Comparison of ENCODE assay signal across 9 cellular contexts in genomic region chr2:27086722-27087446, GRCh38. TPM values are rescaled to one million over a fixed set of nuclear protein-coding genes. Genes with fewer than 3 reads are reported as not detected.
DNase-seq lines count a peak whose midpoint lies in the region; ATAC-seq, FAIRE-seq and TF ChIP-seq lines count a peak whose summit lies in the region.
"Had no signal": no experiment of that assay in that cellular context is flagged by ENCODE, and none has a peak within 500 bp of the region (broad histone marks: within the 10 kb centered on the region; RNA-seq: fewer than 3 reads in every experiment).

KHK (plus strand) TSS chr2:27086772; CDS start chr2:27087260, 488 bp downstream.

- peak within 1 kb of the TSS; percentile 99 for H2AFZ ChIP-seq in GM23338

- no peaks in the 10 kb centered on the region for H3K36me3 Mint-ChIP-seq in GM23338 (ENCODE audit: low read depth)
- H3K36me3 Mint-ChIP-seq in stimulated activated naive B cell treated with anti-CD40 and anti-IgM and Interleukin-4, amounts not matched to agents 10 μg/mL and 1 μg/mL and 100 μg/mL, for 72 hours = no peaks in the 10 kb centered on the region

- DNase-seq in NCI-H2227 (lab: John Stamatoyannopoulos, UW; ENCODE audit: unreplicated experiment) (peak; percentile 71), NCI-H2227 treated with DMSO at 0.1 percent for 48 hours (lab: John Stamatoyannopoulos, UW) (no peak), GM23338 (ENCODE audit: low spot score) (peak; percentile 71), NCI-H2196 treated with DMSO at 0.1 percent for 48 hours (lab: John Stamatoyannopoulos, UW; ENCODE audit: unreplicated experiment) (peak; percentile 36), astrocyte of the hippocampus (ENCODE audit: low read depth, low spot score) (peak; percentile 36), kidney (peak; percentile 89)
- no peak for DNase-seq in stimulated activated naive B cell treated with anti-CD40 and anti-IgM and Interleukin-4, amounts not matched to agents 10 μg/mL and 1 μg/mL and 100 μg/mL, for 72 hours

- peak within 1 kb of the TSS; percentile 8 to 34 for H3K9ac ChIP-seq in kidney (ENCODE audit: low read length in 2 of 2)

- H3K36me3 ChIP-seq in GM23338 (ENCODE audit: insufficient read depth) (no peaks in the 10 kb centered on the region), kidney (ENCODE audit: control insufficient read depth in 1 of 2, insufficient read depth in 2 of 2, low read length in 2 of 2) (no peaks in the 10 kb centered on the region)

- no peak within 1 kb of the TSS for H3K27ac Mint-ChIP-seq in GM23338
- peak within 1 kb of the TSS; percentile 86 for H3K27ac Mint-ChIP-seq in stimulated activated naive B cell treated with anti-CD40 and anti-IgM and Interleukin-4, amounts not matched to agents 10 μg/mL and 1 μg/mL and 100 μg/mL, for 72 hours

- peak within 1 kb of the TSS; percentile 82 for H3K4me3 Mint-ChIP-seq in GM23338
- peak within 1 kb of the TSS; percentile 89 to 92 for H3K4me3 Mint-ChIP-seq in stimulated activated naive B cell treated with anti-CD40 and anti-IgM and Interleukin-4, amounts not matched to agents 10 μg/mL and 1 μg/mL and 100 μg/mL, for 72 hours

- no peaks in the 10 kb centered on the region for H3K79me2 ChIP-seq in GM23338 (replicated peaks; ENCODE audit: insufficient read depth)

- H3K4me1 ChIP-seq in GM23338 (ENCODE audit: insufficient read depth) = peaks cover 10% of the 10 kb centered on the region
- peaks cover 5 to 7% of the 10 kb centered on the region in 2 donors for H3K4me1 ChIP-seq in kidney (ENCODE audit: control insufficient read depth in 1 of 2, insufficient read depth in 1 of 2, low read depth in 1 of 2, low read length in 2 of 2)

- H3K4me3 ChIP-seq in GM23338 (peak within 1 kb of the TSS; percentile 87), kidney (ENCODE audit: low read length in 2 of 2) (peak within 1 kb of the TSS; percentile 58 to 92)

- peak within 1 kb of the TSS; percentile 95 for H3K4me2 ChIP-seq in GM23338

- H4K20me1 ChIP-seq in GM23338 (replicated peaks; ENCODE audit: insufficient read depth) = no peaks in the 10 kb centered on the region; the same call in 1 of the 2 replicates

- ATAC-seq in GM23338 = peak; percentile 51
- ATAC-seq in stimulated activated naive B cell treated with anti-CD40 and anti-IgM and Interleukin-4, amounts not matched to agents 10 μg/mL and 1 μg/mL and 100 μg/mL, for 72 hours (replicated peaks) = peak; percentile 3 to 7
- ATAC-seq in HG03095 (IDR thresholded peaks at IDR 0.05; ENCODE audit: unreplicated experiment) = no peak

- peaks cover 16% of the 10 kb centered on the region for H3K27me3 ChIP-seq in GM23338 (ENCODE audit: insufficient read depth)

- peaks cover 8% of the 10 kb centered on the region; the same call in 1 of the 2 replicates for H3F3A ChIP-seq in GM23338 (replicated peaks; ENCODE audit: low read depth)

- H3K27me3 Mint-ChIP-seq in GM23338 (ENCODE audit: insufficient read depth, low read depth, poor library complexity) = peaks cover 25% of the 10 kb centered on the region
- no peaks in the 10 kb centered on the region for H3K27me3 Mint-ChIP-seq in stimulated activated naive B cell treated with anti-CD40 and anti-IgM and Interleukin-4, amounts not matched to agents 10 μg/mL and 1 μg/mL and 100 μg/mL, for 72 hours

- no peak for FAIRE-seq in kidney (lab: Jason Lieb, UNC)
- FAIRE-seq: islet of Langerhans had no signal

- no peaks in the 10 kb centered on the region for H3K9me2 ChIP-seq in GM23338 (ENCODE audit: insufficient read depth)

- H3K4me1 Mint-ChIP-seq in GM23338 = peaks cover 25% of the 10 kb centered on the region
- peaks cover 9 to 26% of the 10 kb centered on the region in 2 donors for H3K4me1 Mint-ChIP-seq in stimulated activated naive B cell treated with anti-CD40 and anti-IgM and Interleukin-4, amounts not matched to agents 10 μg/mL and 1 μg/mL and 100 μg/mL, for 72 hours

- H3K9me3 Mint-ChIP-seq in GM23338 = no peaks in the 10 kb centered on the region; the same call in 2 of the 3 replicates
- H3K9me3 Mint-ChIP-seq in stimulated activated naive B cell treated with anti-CD40 and anti-IgM and Interleukin-4, amounts not matched to agents 10 μg/mL and 1 μg/mL and 100 μg/mL, for 72 hours = no peaks in the 10 kb centered on the region

- TF ChIP-seq CTCF in GM23338 (conservative IDR thresholded peaks at IDR 0.05; ENCODE audit: low read depth in 2 of 2) = no peak
- TF ChIP-seq CTCF in kidney (IDR thresholded peaks at IDR 0.05; ENCODE audit: borderline replicate concordance, extremely low read depth, insufficient read depth) = no peak

- H3K9me3 ChIP-seq in kidney (ENCODE audit: control insufficient read depth in 1 of 2, low read length in 2 of 2) = no peaks in the 10 kb centered on the region

- intact Hi-C loops in kidney (cut with DNase I) = no loop called here

- H3K27ac ChIP-seq in GM23338 (ENCODE audit: low read depth) (no peak within 1 kb of the TSS), kidney (ENCODE audit: low read depth in 2 of 2, low read length in 2 of 2) (peak within 1 kb of the TSS; percentile 67 to 85)

TF ChIP-seq in GM23338, 12 proteins besides CTCF, POLR2A, EP300 and RAD21:
- TF ChIP-seq STAT1 (IDR thresholded peaks at IDR 0.05; ENCODE audit: unreplicated experiment) (no peak), POLR2AphosphoS5 (IDR thresholded peaks at IDR 0.05; ENCODE audit: low read depth) (peak; percentile 57)

RNA-seq across cellular contexts. Expression of gene KHK, which starts in this region (rescaled TPM):
- total RNA-seq in GM23338 (2014; rRNA removed; shearing (Covaris generic)) = 8.8 and 9.7 TPM in 2 replicates
- polyA plus RNA-seq in GM23338 (2016; fragmentation: Nextera tagmentation; extraction: Ambion mirVana) (8.4 and 9.7 TPM in 2 replicates), kidney (ENCODE audit: insufficient read depth, low read depth, low replicate concordance) (538 TPM)
- total RNA-seq in kidney = 18.7 TPM

Comparison
In these comparisons a context has a peak if more than half of its experiments do, and no peak if none do; other contexts are left out.
1. RNA of gene KHK (polyA plus RNA-seq): 538 TPM in kidney (single experiment); 8.4 to 9.7 TPM in GM23338; every median in the first group is over 10 times any median in the second.
2. DNase-seq: peak in NCI-H2227 (single experiment), GM23338 (single experiment), NCI-H2196 treated with DMSO at 0.1 percent for 48 hours (single experiment), astrocyte of the hippocampus (single experiment) and kidney (single experiment); none in NCI-H2227 treated with DMSO at 0.1 percent for 48 hours (single experiment) and stimulated activated naive B cell treated with anti-CD40 and anti-IgM and Interleukin-4, amounts not matched to agents 10 μg/mL and 1 μg/mL and 100 μg/mL, for 72 hours (single experiment).